Comparison of ENCODE assay signal across 28 cellular contexts in the genomic region with DNA sequence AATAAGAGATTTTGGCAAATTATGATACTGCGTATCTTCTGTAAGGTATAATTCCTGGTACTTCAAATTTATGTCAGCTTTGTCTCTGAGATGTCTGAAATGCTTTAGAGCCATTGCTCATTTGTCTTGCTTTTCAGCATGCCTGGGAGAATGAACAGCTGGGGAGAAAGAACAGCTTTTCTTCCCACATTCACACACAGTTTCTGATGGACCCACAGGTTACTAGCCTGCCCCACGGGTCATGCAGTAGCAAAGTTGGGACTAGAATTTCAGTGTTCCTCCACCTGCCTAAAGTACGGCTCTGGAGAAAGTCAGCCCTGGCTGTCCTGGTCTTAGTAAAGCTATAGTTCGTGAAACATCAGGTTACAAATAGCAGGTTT. TPM values are rescaled to one million over a fixed set of nuclear protein-coding genes. Genes with fewer than 3 reads are reported as not detected.
A peak's percentile ranks its signal among the peaks of the same experiment; 100 is the strongest.
DNase-seq lines count a peak whose midpoint lies in the region; ATAC-seq, FAIRE-seq and TF ChIP-seq lines count a peak whose summit lies in the region.
"Had no signal": no experiment of that assay in that cellular context is flagged by ENCODE, and none has a peak within 500 bp of the region (broad histone marks: within the 10 kb centered on the region; RNA-seq: fewer than 3 reads in every experiment).

No MANE protein-coding gene starts in this region.

- H2BK120ac ChIP-seq in H1 (replicated peaks; ENCODE audit: low read depth, low read length) (no peak overlapping the region), trophoblast cell (ENCODE audit: insufficient read depth, low read length, poor library complexity) (no peak overlapping the region)

- no peak overlapping the region for H4K8ac ChIP-seq in H1 (ENCODE audit: extremely low read depth, insufficient read depth, low read length)
- no peak overlapping the region for H4K8ac ChIP-seq in trophoblast cell (ENCODE audit: low read depth, low read length)

- H3K9ac ChIP-seq in H1 (replicated peaks in 1 of 4; ENCODE audit: extremely low read depth in 1 of 4, low read depth in 3 of 4, low read length in 3 of 4) = no peak overlapping the region
- H3K9ac ChIP-seq in trophoblast cell (ENCODE audit: low read length) = no peak overlapping the region

- no TSS peak for BruUV-seq in A673 (replicated peaks; lab: Mats Ljungman, UMichigan)

- H3K23ac ChIP-seq in H1 (ENCODE audit: insufficient read length) (no peak overlapping the region), trophoblast cell (ENCODE audit: low read length) (no peak overlapping the region)

- no peak overlapping the region for H4K91ac ChIP-seq in H1 (replicated peaks; ENCODE audit: insufficient read length, low read length)
- H4K91ac ChIP-seq in trophoblast cell (ENCODE audit: low read depth, low read length) = no peak overlapping the region

- peaks cover 10 to 15% of the 10 kb centered on the region in 2 experiments for H4K20me1 ChIP-seq in H1 (replicated peaks in 1 of 2; ENCODE audit: control insufficient read depth in 1 of 2, insufficient read depth in 2 of 2, low read length in 2 of 2)

- FAIRE-seq in H1 (lab: Jason Lieb, UNC) (no peak), HTR-8/SVneo (lab: Jason Lieb, UNC) (no peak)
- FAIRE-seq: G401.6, H54, islet of Langerhans, RCC 7860 had no signal

- intact Hi-C loops in A673 (cut with micrococcal nuclease; ENCODE audit: unreplicated experiment) = no loop called here

- no peak overlapping the region for H3K14ac ChIP-seq in H1 (ENCODE audit: insufficient read length)
- H3K14ac ChIP-seq in trophoblast cell (ENCODE audit: low read length) = no peak overlapping the region

- H3K27me3 ChIP-seq in AG04450 (ENCODE audit: control insufficient read depth, insufficient read depth, low read length) (no peaks in the 10 kb centered on the region), H1 (replicated peaks in 1 of 4; ENCODE audit: control insufficient read depth in 3 of 4, extremely low read depth in 1 of 4, insufficient read depth in 3 of 4, low read length in 3 of 4) (no peaks in the 10 kb centered on the region; a peak in 1 of 7 replicates), trophoblast cell (ENCODE audit: insufficient read depth, low read length) (no peaks in the 10 kb centered on the region), A673 (replicated peaks; ENCODE audit: insufficient read depth, low read depth, low read length, poor library complexity) (no peaks in the 10 kb centered on the region)
- H3K27me3 ChIP-seq: neutrophil, upper lobe of right lung had no signal

- no peak overlapping the region for H2BK15ac ChIP-seq in H1 (ENCODE audit: low read length)

- H4K12ac ChIP-seq in trophoblast cell (ENCODE audit: low read depth, low read length) = no peak overlapping the region

- H2BK20ac ChIP-seq in H1 (ENCODE audit: low read length) = no peak overlapping the region

- H2AK5ac ChIP-seq in H1 (ENCODE audit: low read depth, low read length) (no peak overlapping the region), trophoblast cell (ENCODE audit: low read length) (no peak overlapping the region)

- H2BK5ac ChIP-seq in H1 (ENCODE audit: low read depth, low read length) = 0 out of 2 replicates have a peak overlapping the region, but pooled peaks have one; percentile 44
- H2BK5ac ChIP-seq in trophoblast cell (ENCODE audit: low read depth, low read length, poor library complexity) = no peak overlapping the region

- no peak for TF ChIP-seq POLR2A in H1 (IDR thresholded peaks at IDR 0.05; ENCODE audit: control extremely low read depth in 1 of 2, low read depth in 2 of 2, low read length in 2 of 2)

- peaks cover 0 to 9% (median 1%) of the 10 kb centered on the region in 4 experiments; a peak in 5 of 7 replicates for H3K4me1 ChIP-seq in H1 (replicated peaks in 1 of 4; ENCODE audit: control insufficient read depth in 3 of 4, insufficient read depth in 4 of 4, low read length in 3 of 4)
- peaks cover 17 to 25% of the 10 kb centered on the region in 2 experiments for H3K4me1 ChIP-seq in trophoblast cell (ENCODE audit: control insufficient read depth in 1 of 2, insufficient read depth in 2 of 2, low read length in 2 of 2)
- peaks cover 7% of the 10 kb centered on the region for H3K4me1 ChIP-seq in A673 (ENCODE audit: insufficient read depth, low read length, poor library complexity, severe bottlenecking)

- no peaks in the 10 kb centered on the region for H3K23me2 ChIP-seq in H1 (ENCODE audit: low read depth, low read length)

- H3K36me3 ChIP-seq in KOPT-K1 (ENCODE audit: insufficient read depth, low read length) = peaks cover 62% of the 10 kb centered on the region
- no peaks in the 10 kb centered on the region for H3K36me3 ChIP-seq in H1 (ENCODE audit: control insufficient read depth in 2 of 4, insufficient read depth in 4 of 4, low read length in 3 of 4)
- peaks cover 4 to 14% of the 10 kb centered on the region in 2 experiments for H3K36me3 ChIP-seq in trophoblast cell (ENCODE audit: control insufficient read depth in 1 of 2, insufficient read depth in 2 of 2, low read length in 2 of 2)
- H3K36me3 ChIP-seq in A673 (ENCODE audit: insufficient read depth, low read length, poor library complexity, severe bottlenecking) = no peaks in the 10 kb centered on the region
- H3K36me3 ChIP-seq: neutrophil, upper lobe of right lung had no signal

- H3K4ac ChIP-seq in H1 (replicated peaks; ENCODE audit: insufficient read length, low read depth, low read length) (no peak overlapping the region), trophoblast cell (ENCODE audit: low read depth, low read length) (no peak overlapping the region)

- WGBS in H1 (ENCODE audit: extremely low coverage in 1 of 2, insufficient coverage in 1 of 2, insufficient read length in 1 of 2, insufficient replicate concordance in 2 of 2, low coverage in 1 of 2, low lambda C conversion rate in 2 of 2, missing lambda C conversion rate in 1 of 2), 2 experiments = 88% methylated on average over 4 of the region's 4 CpGs; no CpG with 5 or more reads in 1 of the 2 experiments
- no CpG with 5 or more reads among the region's 4 CpGs for WGBS in trophoblast cell (ENCODE audit: extremely low coverage, insufficient coverage, insufficient read length)

- DNase-seq in AG04450 (ENCODE audit: low read depth, low spot score) (no peak), H1 (ENCODE audit: low read depth in 1 of 2, low spot score in 2 of 2) (peak in 1 of 2 experiments; percentile 30), trophoblast cell (peak in 1 of 2 donors; percentile 28), NCI-H1930 (lab: John Stamatoyannopoulos, UW) (no peak), HTR-8/SVneo (ENCODE audit: insufficient read length, low spot score) (no peak), A673 (ENCODE audit: low spot score) (no peak)
- DNase-seq: activated B cell treated with CpG ODN at 0.5 μM for 24 hours; activated CD4-positive, alpha-beta memory T cell treated with anti-CD3 and anti-CD28 coated beads for 36 hours; activated naive CD4-positive, alpha-beta T cell treated with anti-CD3 and anti-CD28 coated beads for 36 hours; activated T-cell treated with anti-CD3 and anti-CD28 coated beads, Interleukin-2, amount 50 U/mL, for 1 hour; CD4-positive, CD25-positive, alpha-beta regulatory T cell; erythroblast; hippocampal formation; mucosa of descending colon; NCI-H146; NCI-H2171 treated with DMSO at 0.1 percent for 48 hours; NCI-H524 treated with DMSO at 0.1 percent for 48 hours; stimulated activated CD4-positive, alpha-beta T cell treated with anti-CD3 and anti-CD28 coated beads, Interleukin-12 subunit alpha, Interleukin-12 subunit beta, amount 100 ng/mL, for 4 hours; stimulated activated naive CD8-positive, alpha-beta T cell treated with anti-CD3 and anti-CD28 coated beads, Interleukin-15, amount 100 ng/mL, for 72 hours; upper lobe of right lung had no signal

- H3K9me3 ChIP-seq in AG04450 (ENCODE audit: control insufficient read depth, insufficient read depth, low read length) (peaks cover 8% of the 10 kb centered on the region), KOPT-K1 (ENCODE audit: insufficient read depth, low read length, poor library complexity, severe bottlenecking) (no peaks in the 10 kb centered on the region), H1 (ENCODE audit: insufficient read depth in 2 of 2, low read depth in 1 of 2, low read length in 1 of 2) (peaks cover 8 to 9% of the 10 kb centered on the region in 2 experiments; a peak in 3 of 4 replicates), trophoblast cell (ENCODE audit: insufficient read depth, low read depth, low read length) (peaks cover 5% of the 10 kb centered on the region), A673 (ENCODE audit: low read depth, low read length, poor library complexity, severe bottlenecking) (no peaks in the 10 kb centered on the region)
- H3K9me3 ChIP-seq: mucosa of descending colon, neutrophil, upper lobe of right lung had no signal

- H3K79me2 ChIP-seq in H1 (ENCODE audit: control insufficient read depth in 1 of 2, insufficient read depth in 2 of 2, low read length in 2 of 2) (peaks cover 18 to 95% of the 10 kb centered on the region in 2 experiments; a peak in 3 of 4 replicates), trophoblast cell (ENCODE audit: control insufficient read depth, insufficient read depth, low read length, poor library complexity) (peaks cover 3% of the 10 kb centered on the region)

- CTCF ChIA-PET in AG04450 (lab: Charles Lee) = interaction anchor here (1.1 to 1.7 kb wide), 2 partner anchors 520 to 563 kb away, joined by 3 to 5 read pairs; a partner anchor contains a TSS
- CTCF ChIA-PET in H1 (lab: Charles Lee; ENCODE audit: partially characterized antibody) = interaction anchor here (0.6 to 2.5 kb wide), 13 partner anchors 9 to 450 kb away, joined by 3 to 6 read pairs (median 4); no protein-coding TSS in a partner anchor
- CTCF ChIA-PET in A673 (lab: Charles Lee) = interaction anchor here (0.6 kb wide), 1 partner anchor 423 kb away, joined by 3 read pairs; no protein-coding TSS in a partner anchor

- H2BK12ac ChIP-seq in H1 (ENCODE audit: low read depth, low read length) (no peak overlapping the region), trophoblast cell (ENCODE audit: low read length) (no peak overlapping the region)

- no peak overlapping the region for H2AFZ ChIP-seq in H1 (ENCODE audit: low read length)
- H2AFZ ChIP-seq in trophoblast cell (ENCODE audit: insufficient read depth, low read length, poor library complexity) = no peak overlapping the region

- H3K18ac ChIP-seq in H1 (ENCODE audit: extremely low read depth, low read length) = no peak overlapping the region
- no peak overlapping the region for H3K18ac ChIP-seq in trophoblast cell (ENCODE audit: low read length)

- H3K56ac ChIP-seq in H1 (replicated peaks; ENCODE audit: insufficient read length, low read depth, low read length) = no peak overlapping the region

- H3K79me1 ChIP-seq in H1 (ENCODE audit: low read depth, low read length) (peaks cover 41% of the 10 kb centered on the region), trophoblast cell (ENCODE audit: low read length) (peaks cover 8% of the 10 kb centered on the region)

- POLR2A ChIA-PET in AG04450 (lab: Yijun Ruan, JAX) (interaction anchor here (1.1 to 1.2 kb wide), 2 partner anchors 10 to 12 kb away, joined by 3 read pairs; a partner anchor contains a TSS), H1 (lab: Charles Lee; ENCODE audit: partially characterized antibody) (interaction anchor here (1.6 kb wide), 1 partner anchor 10 kb away, joined by 7 read pairs; no protein-coding TSS in a partner anchor), A673 (lab: Charles Lee; ENCODE audit: low non-redundant PET) (no interaction called here)

- no peak for TF ChIP-seq CTCF in AG04450 (IDR thresholded peaks at IDR 0.05; ENCODE audit: low read depth, low read length)
- TF ChIP-seq CTCF in H1 (IDR thresholded peaks at IDR 0.05; ENCODE audit: control extremely low read depth in 1 of 3, insufficient read depth in 1 of 3, low read depth in 1 of 3, low read length in 3 of 3) = no peak
- no peak for TF ChIP-seq CTCF in A673 (conservative IDR thresholded peaks at IDR 0.05; ENCODE audit: low read depth, low read length)

- TF ChIP-seq EP300 in H1 (IDR thresholded peaks at IDR 0.05; ENCODE audit: borderline replicate concordance in 1 of 2, low read depth in 2 of 2, low read length in 2 of 2) = no peak

- H3K4me3 ChIP-seq in AG04450 (ENCODE audit: low read depth, low read length) (no peak overlapping the region), H1 (ENCODE audit: extremely low read depth in 1 of 4, insufficient read depth in 2 of 4, low read depth in 3 of 4, low read length in 4 of 4) (no peak overlapping the region), trophoblast cell (ENCODE audit: low read depth, low read length) (no peak overlapping the region), A673 (ENCODE audit: low read depth, low read length, poor library complexity, severe bottlenecking) (no peak overlapping the region)
- H3K4me3 ChIP-seq: mucosa of descending colon, SK-N-MC, upper lobe of right lung had no signal

- TF ChIP-seq RAD21 in H1 (IDR thresholded peaks at IDR 0.05 in 1 of 2, conservative IDR thresholded peaks at IDR 0.05 in 1 of 2; ENCODE audit: low read depth in 2 of 2, low read length in 2 of 2) = no peak

- H3K4me2 ChIP-seq in H1 (ENCODE audit: insufficient read depth in 1 of 2, low read depth in 2 of 2, low read length in 2 of 2) (no peak overlapping the region), trophoblast cell (ENCODE audit: low read length) (no peak overlapping the region)

- H3K27ac ChIP-seq in AG04450 (ENCODE audit: low read depth, low read length) = peak overlapping the region; percentile 59
- peak overlapping the region; percentile 44 for H3K27ac ChIP-seq in KOPT-K1 (ENCODE audit: low read depth, low read length, poor library complexity, severe bottlenecking)
- H3K27ac ChIP-seq in H1 (ENCODE audit: low read depth, low read length) = no peak overlapping the region
- H3K27ac ChIP-seq in trophoblast cell (ENCODE audit: low read depth, low read length) = peak overlapping the region; percentile 15
- H3K27ac ChIP-seq in A673 (ENCODE audit: low read depth, low read length, poor library complexity, severe bottlenecking) = no peak overlapping the region
- H3K27ac ChIP-seq: neutrophil, SK-N-MC, upper lobe of right lung had no signal

- ATAC-seq in HG02763 (IDR thresholded peaks at IDR 0.05; ENCODE audit: unreplicated experiment) = no peak
- ATAC-seq: mucosa of descending colon; stimulated activated naive CD8-positive, alpha-beta T cell treated with anti-CD3 and anti-CD28 coated beads, Interleukin-15, amount 100 ng/mL, for 72 hours; upper lobe of right lung had no signal

- H4K5ac ChIP-seq in H1 (ENCODE audit: insufficient read length, low read depth, low read length) = no peak overlapping the region

RNA-seq across cellular contexts. Expression of a gene that starts 12.2 kb away (rescaled TPM):
- 119 and 121 TPM in 2 replicates for polyA plus RNA-seq in AG04450 (2011; rRNA removed)
- 96.5 and 108 TPM in 2 replicates for polyA minus RNA-seq in AG04450 (2011; rRNA and poly(A)+ RNA removed)
- 75.3 and 83.7 TPM in 2 replicates for total RNA-seq in H1 (2021; fragmentation: NEBNext Ultra II Directional; extraction: Animal tissue kit (Norgen Biotek cat#: 25700))
- 34.5 and 47.8 TPM in 2 replicates for polyA plus RNA-seq in H1 (2011; rRNA removed)
- 40.8 TPM for polyA plus RNA-seq in H1 (2011; cell fraction: cytosol; rRNA removed)
- 65.6 TPM for polyA plus RNA-seq in H1 (2011; cell fraction: nucleus; rRNA removed)
- 51.1 to 58.7 TPM (median 53.7 TPM) in 4 replicates for polyA plus RNA-seq in H1 (2012, experiment 1 of 2)
- 35.2 TPM for polyA plus RNA-seq in H1 (2012, experiment 2 of 2)
- 90.5 TPM for polyA plus RNA-seq in H1 (2013, experiment 1 of 2)
- 94.8 TPM for polyA plus RNA-seq in H1 (2013, experiment 2 of 2)
- 34.8 and 35.8 TPM in 2 replicates for polyA minus RNA-seq in H1 (2011; rRNA and poly(A)+ RNA removed)
- 32.2 TPM for polyA minus RNA-seq in H1 (2011; cell fraction: cytosol; rRNA and poly(A)+ RNA removed)
- polyA minus RNA-seq in H1 (2011; cell fraction: nucleus; rRNA and poly(A)+ RNA removed) = 36.7 TPM
- polyA plus RNA-seq in trophoblast cell (2013) = 156 and 169 TPM in 2 replicates
- 80.5 and 94.6 TPM in 2 replicates for total RNA-seq in A673 (2021)

Comparison
In these comparisons a context has a peak if more than half of its experiments do, and no peak if none do; other contexts are left out.
1. H3K27ac ChIP-seq: peak in AG04450 (single experiment), KOPT-K1 (single experiment) and trophoblast cell (single experiment); none in H1 (single experiment) and A673 (single experiment).